ENCODE assay signal across 8 cellular contexts in the genomic region with DNA sequence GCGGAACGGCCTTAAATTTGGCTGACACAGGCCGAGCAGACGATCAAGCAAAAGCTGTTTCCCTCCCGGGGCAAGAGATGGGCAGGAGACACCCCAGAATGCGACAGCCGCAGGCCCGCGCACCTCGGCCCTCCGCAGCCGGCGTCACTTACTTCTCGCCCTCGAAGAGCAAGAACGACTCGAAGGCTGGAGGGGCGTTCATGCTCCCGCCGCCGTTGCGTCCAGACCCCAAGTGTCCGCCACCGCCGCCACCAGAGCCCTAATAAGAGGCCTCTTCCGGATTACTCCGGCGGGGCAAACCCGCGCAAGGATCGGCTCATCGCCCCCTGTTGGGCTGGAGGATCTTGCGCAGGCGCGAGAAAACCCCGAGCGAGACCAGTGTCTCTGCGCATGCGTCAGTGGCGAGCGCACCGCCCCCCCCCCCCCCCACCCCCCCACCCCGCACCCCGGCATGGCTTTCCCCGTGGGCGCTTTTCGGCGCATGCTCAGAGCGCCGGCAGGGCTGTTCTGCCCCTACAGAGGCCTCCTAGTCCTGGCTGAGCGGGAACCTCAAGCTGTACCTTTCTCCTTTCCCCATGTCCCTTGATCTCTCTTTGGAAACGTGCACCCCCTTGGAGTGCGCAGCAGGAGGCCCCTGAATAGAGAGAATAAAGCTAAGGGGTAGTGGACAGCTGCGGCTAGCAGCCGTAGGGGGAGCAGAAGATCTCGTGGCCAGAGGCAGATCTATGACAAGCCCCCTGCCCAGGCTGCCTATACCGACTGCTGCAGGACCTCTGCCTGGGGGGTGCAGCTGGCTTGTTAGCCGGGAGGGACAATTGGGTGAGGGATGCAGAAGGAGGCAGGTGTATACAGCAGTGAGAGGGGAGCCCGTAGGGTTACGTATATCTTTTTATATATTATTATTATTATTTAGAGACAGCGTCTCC. TPM values are rescaled to one million over a fixed set of nuclear protein-coding genes. Genes with fewer than 3 reads are reported as not detected.
A peak's percentile ranks its signal among the peaks of the same experiment; 100 is the strongest.
DNase-seq lines count a peak whose midpoint lies in the region; ATAC-seq and TF ChIP-seq lines count a peak whose summit lies in the region.
"Not testable (repeated sequence)": the region's sequence is repeated elsewhere in the genome, so short reads cannot be mapped to it uniquely, and the experiment has no call there.

Gene POLR2J3, minus strand, starts transcription at position 264 of the 926 bp plus-strand sequence. Its CDS starts 62 bp downstream, at position 202.

- peak within 1 kb of the TSS; percentile 88 for H2AFZ ChIP-seq in GM23248

- not testable (repeated sequence) for H3K79me2 ChIP-seq in GM23248 (ENCODE audit: insufficient read depth)

- BruUV-seq in MCF 10A (replicated peaks; lab: Mats Ljungman, UMichigan): not testable (repeated sequence)

- not testable (repeated sequence) for H3K27me3 ChIP-seq in GM23248 (replicated peaks; ENCODE audit: insufficient read depth); HUES48 (ENCODE audit: control insufficient read depth, insufficient read depth, low read length)

- in situ Hi-C loops in GM23248 (cut with MboI): not testable (repeated sequence)

- intact Hi-C loops in activated CD4-positive, alpha-beta T cell treated with anti-CD3 and anti-CD28 coated beads for 36 hours (cut with DNase I, micrococcal nuclease); MCF 10A (cut with micrococcal nuclease): not testable (repeated sequence)

- H3K36me3 ChIP-seq in GM23248 (ENCODE audit: low read depth); HUES48 (ENCODE audit: control insufficient read depth, insufficient read depth, low read length): not testable (repeated sequence)

- H3K9ac ChIP-seq in GM23248: peak within 1 kb of the TSS; percentile 94
- not testable (repeated sequence) for H3K9ac ChIP-seq in HUES48 (ENCODE audit: low read depth, low read length)

- H3K36me3 Mint-ChIP-seq in activated CD4-positive, alpha-beta T cell treated with anti-CD3 and anti-CD28 coated beads for 36 hours (ENCODE audit: low read depth); MCF 10A (ENCODE audit: insufficient read depth, unreplicated experiment); progenitor cell of endocrine pancreas (ENCODE audit: insufficient read depth): not testable (repeated sequence)

- H3K27ac ChIP-seq in GM23248: peak within 1 kb of the TSS; percentile 59
- not testable (repeated sequence) for H3K27ac ChIP-seq in HUES48 (ENCODE audit: low read depth, low read length)

- H3K4me1 ChIP-seq in GM23248 (ENCODE audit: insufficient read depth); HUES48 (ENCODE audit: control insufficient read depth, insufficient read depth, low read length): not testable (repeated sequence)

- H4K20me1 ChIP-seq in GM23248 (ENCODE audit: insufficient read depth): not testable (repeated sequence)

- DNase-seq in GM10248 (ENCODE audit: extremely low spot score): not testable (repeated sequence)
- DNase-seq in GM23248: peak; percentile 84
- DNase-seq in activated CD4-positive, alpha-beta T cell treated with anti-CD3 and anti-CD28 coated beads for 36 hours: peak; percentile 96
- peak; percentile 87 for DNase-seq in MCF 10A (ENCODE audit: unreplicated experiment)
- DNase-seq in iPS DF 19.7 (ENCODE audit: low read depth, low spot score): peak; percentile 12
- DNase-seq in progenitor cell of endocrine pancreas (ENCODE audit: low spot score, unreplicated experiment): peak; percentile 93
- DNase-seq in stromal cell of bone marrow (ENCODE audit: low read depth): peak; percentile 66

- CTCF ChIA-PET in GM10248 (lab: Yijun Ruan, JAX); activated CD4-positive, alpha-beta T cell treated with anti-CD3 and anti-CD28 coated beads for 36 hours (lab: Charles Lee); MCF 10A (lab: Yijun Ruan, JAX): not testable (repeated sequence)

- H3K4me2 ChIP-seq in GM23248 (ENCODE audit: unreplicated experiment): peak within 1 kb of the TSS; percentile 68

- POLR2A ChIA-PET in GM10248 (lab: Yijun Ruan, JAX); activated CD4-positive, alpha-beta T cell treated with anti-CD3 and anti-CD28 coated beads for 36 hours (lab: Charles Lee); MCF 10A (lab: Yijun Ruan, JAX): not testable (repeated sequence)

- H3K4me3 Mint-ChIP-seq in activated CD4-positive, alpha-beta T cell treated with anti-CD3 and anti-CD28 coated beads for 36 hours: peak within 1 kb of the TSS; percentile 81
- H3K4me3 Mint-ChIP-seq in MCF 10A (ENCODE audit: unreplicated experiment) (peak within 1 kb of the TSS; percentile 80), progenitor cell of endocrine pancreas (ENCODE audit: low read depth) (peak within 1 kb of the TSS; percentile 68)

- TF ChIP-seq CTCF in GM10248 (IDR thresholded peaks at IDR 0.05; ENCODE audit: control extremely low read depth, extremely low read depth, low read depth, missing control alignments) (peak; percentile 46), MCF 10A (IDR thresholded peaks at IDR 0.05; ENCODE audit: unreplicated experiment) (peak; percentile 64), progenitor cell of endocrine pancreas (IDR thresholded peaks at IDR 0.05; ENCODE audit: unreplicated experiment) (peak; percentile 54)

- not testable (repeated sequence) for H3K9me2 ChIP-seq in GM23248 (ENCODE audit: insufficient read depth)

- ATAC-seq in activated CD4-positive, alpha-beta T cell treated with anti-CD3 and anti-CD28 coated beads for 36 hours: peak; percentile 76

- not testable (repeated sequence) for H3K27me3 Mint-ChIP-seq in activated CD4-positive, alpha-beta T cell treated with anti-CD3 and anti-CD28 coated beads for 36 hours; MCF 10A (ENCODE audit: insufficient read depth, unreplicated experiment); progenitor cell of endocrine pancreas

- WGBS in GM23248 (ENCODE audit: low coverage in 1 of 2, low lambda C conversion rate in 2 of 2, missing lambda C conversion rate in 2 of 2), 2 experiments: 0% methylated on average over 31 to 44 of the region's 61 CpGs

- not testable (repeated sequence) for H3K9me3 ChIP-seq in GM23248 (ENCODE audit: low read depth); HUES48 (ENCODE audit: control insufficient read depth, insufficient read depth, low read length)

- not testable (repeated sequence) for H3K9me3 Mint-ChIP-seq in activated CD4-positive, alpha-beta T cell treated with anti-CD3 and anti-CD28 coated beads for 36 hours (ENCODE audit: low read depth); MCF 10A (ENCODE audit: unreplicated experiment); progenitor cell of endocrine pancreas (ENCODE audit: low read depth)

- not testable (repeated sequence) for H3F3A ChIP-seq in GM23248 (ENCODE audit: insufficient read depth)

- H3K27ac Mint-ChIP-seq in activated CD4-positive, alpha-beta T cell treated with anti-CD3 and anti-CD28 coated beads for 36 hours: peak within 1 kb of the TSS; percentile 87
- not testable (repeated sequence) for H3K27ac Mint-ChIP-seq in MCF 10A (ENCODE audit: low read depth, unreplicated experiment); progenitor cell of endocrine pancreas

- H3K4me3 ChIP-seq in GM23248 (peak within 1 kb of the TSS; percentile 85), HUES48 (ENCODE audit: low read depth, low read length) (peak within 1 kb of the TSS; percentile 66)

- not testable (repeated sequence) for H3K4me1 Mint-ChIP-seq in activated CD4-positive, alpha-beta T cell treated with anti-CD3 and anti-CD28 coated beads for 36 hours; MCF 10A (ENCODE audit: insufficient read depth, unreplicated experiment); progenitor cell of endocrine pancreas (ENCODE audit: low read depth)

RNA-seq across cellular contexts. Expression of gene POLR2J3, which starts in this region (rescaled TPM):
- total RNA-seq in GM23248 (2014; rRNA removed; shearing (Covaris generic)): 2.9 and 6.3 TPM in 2 replicates
- 61.2 and 69.8 TPM in 2 replicates for polyA plus RNA-seq in GM23248 (2016; fragmentation: Nextera tagmentation; extraction: Ambion mirVana)
- total RNA-seq in activated CD4-positive, alpha-beta T cell treated with anti-CD3 and anti-CD28 coated beads for 36 hours: 10 to 100 TPM; 36.3 to 40.4 TPM
- 34.1 and 45.7 TPM in 2 replicates for total RNA-seq in MCF 10A (2022)
- total RNA-seq in progenitor cell of endocrine pancreas: 28.2 and 31.5 TPM in 2 replicates
